Comparison of ENCODE assay signal across 8 cellular contexts in the genomic region with DNA sequence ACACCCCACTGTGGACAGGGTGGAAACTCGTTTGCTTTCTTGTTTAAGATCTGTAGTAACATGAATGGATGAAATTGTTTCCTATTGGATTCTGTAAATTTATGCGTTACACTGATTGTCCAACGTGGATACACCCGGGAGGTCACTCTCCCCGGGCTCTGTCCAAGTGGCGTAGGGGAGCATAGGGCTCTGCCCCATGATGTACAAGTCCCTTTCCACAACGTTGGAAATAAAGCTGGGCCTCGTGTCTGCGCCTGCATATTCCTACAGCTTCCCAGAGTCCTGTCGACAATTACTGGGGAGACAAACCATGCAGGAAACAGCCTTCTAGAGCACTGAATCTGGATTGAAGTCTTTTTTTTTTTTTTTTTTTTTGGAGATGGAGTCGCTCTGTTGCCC. TPM values are rescaled to one million over a fixed set of nuclear protein-coding genes. Genes with fewer than 3 reads are reported as not detected.
DNase-seq lines count a peak whose midpoint lies in the region; ATAC-seq lines count a peak whose summit lies in the region.

No MANE protein-coding gene starts in this region.

- peaks cover 41% of the 10 kb centered on the region for H3K4me1 Mint-ChIP-seq in activated T-cell treated with anti-CD3 and anti-CD28 coated beads, Interleukin-2, amount 50 U/mL, for 72 hours (ENCODE audit: low read depth)
- H3K4me1 Mint-ChIP-seq in immature natural killer cell: peaks cover 59 to 67% of the 10 kb centered on the region in 2 donors

- DNase-seq in activated naive CD4-positive, alpha-beta T cell treated with Interleukin-2 at 50 U/mL for 16 hours: peak; percentile 49
- no peak for DNase-seq in activated naive CD4-positive, alpha-beta T cell (lab: John Stamatoyannopoulos, UW)
- no peak for DNase-seq in activated T-cell treated with anti-CD3 and anti-CD28 coated beads, Interleukin-2, amount 50 U/mL, for 72 hours
- DNase-seq in immature natural killer cell: no peak
- peak; percentile 60 for DNase-seq in stimulated activated CD8-positive, alpha-beta memory T cell treated with anti-CD3 and anti-CD28 coated beads, Interleukin-4, amount 100 ng/mL, for 48 hours
- no peak for DNase-seq in NCI-H510A (lab: John Stamatoyannopoulos, UW)
- no peak for DNase-seq in NCI-H1930 (lab: John Stamatoyannopoulos, UW)

- no peak for ATAC-seq in activated T-cell treated with anti-CD3 and anti-CD28 coated beads, Interleukin-2, amount 50 U/mL, for 72 hours (replicated peaks in 1 of 2)
- ATAC-seq in GM18873 (IDR thresholded peaks at IDR 0.05; ENCODE audit: low FRiP score, unreplicated experiment): no peak

- H3K4me3 Mint-ChIP-seq in activated T-cell treated with anti-CD3 and anti-CD28 coated beads, Interleukin-2, amount 50 U/mL, for 72 hours: peak overlapping the region; percentile 91 to 97
- peak overlapping the region; percentile 96 to 100 (median 97) for H3K4me3 Mint-ChIP-seq in immature natural killer cell

- H3K27ac Mint-ChIP-seq in activated T-cell treated with anti-CD3 and anti-CD28 coated beads, Interleukin-2, amount 50 U/mL, for 72 hours: peak overlapping the region; percentile 100
- peak overlapping the region; percentile 93 to 98 (median 96) for H3K27ac Mint-ChIP-seq in immature natural killer cell

- H3K27me3 Mint-ChIP-seq in activated T-cell treated with anti-CD3 and anti-CD28 coated beads, Interleukin-2, amount 50 U/mL, for 72 hours (ENCODE audit: low read depth): no peaks in the 10 kb centered on the region
- peaks cover 4 to 31% (median 15%) of the 10 kb centered on the region in 3 donors for H3K27me3 Mint-ChIP-seq in immature natural killer cell (ENCODE audit: low read depth in 3 of 3)

- H3K9me3 Mint-ChIP-seq in activated T-cell treated with anti-CD3 and anti-CD28 coated beads, Interleukin-2, amount 50 U/mL, for 72 hours: no peaks in the 10 kb centered on the region
- no peaks in the 10 kb centered on the region for H3K9me3 Mint-ChIP-seq in immature natural killer cell

- H3K36me3 Mint-ChIP-seq in activated T-cell treated with anti-CD3 and anti-CD28 coated beads, Interleukin-2, amount 50 U/mL, for 72 hours (ENCODE audit: insufficient read depth in 2 of 2): peaks cover 36 to 56% of the 10 kb centered on the region in 2 donors
- peaks cover 6 to 32% (median 27%) of the 10 kb centered on the region in 3 donors for H3K36me3 Mint-ChIP-seq in immature natural killer cell

RNA-seq across cellular contexts. Expression of a gene that starts 1.4 kb away (rescaled TPM):
- total RNA-seq in activated T-cell treated with anti-CD3 and anti-CD28 coated beads, Interleukin-2, amount 50 U/mL, for 72 hours: 10 to 100 TPM; 45.3 to 48.3 TPM
- 10 to 100 TPM; 11.4 to 16.0 (median 12.4) TPM for polyA plus RNA-seq in immature natural killer cell

RNA-seq across cellular contexts. Expression of a gene that starts 45.6 kb away (rescaled TPM):
- total RNA-seq in activated T-cell treated with anti-CD3 and anti-CD28 coated beads, Interleukin-2, amount 50 U/mL, for 72 hours: 10 to 100 TPM; 38.8 to 49.7 TPM
- 10 to 100 TPM; 31.2 to 42.7 (median 37.8) TPM for polyA plus RNA-seq in immature natural killer cell

Comparison
In these comparisons a context has a peak if more than half of its experiments do, and no peak if none do; other contexts are left out.
1. DNase-seq: peak in activated naive CD4-positive, alpha-beta T cell treated with Interleukin-2 at 50 U/mL for 16 hours (single experiment) and stimulated activated CD8-positive, alpha-beta memory T cell treated with anti-CD3 and anti-CD28 coated beads, Interleukin-4, amount 100 ng/mL, for 48 hours (single experiment); none in activated naive CD4-positive, alpha-beta T cell (0 of 4), activated T-cell treated with anti-CD3 and anti-CD28 coated beads, Interleukin-2, amount 50 U/mL, for 72 hours (0 of 2), immature natural killer cell (0 of 3), NCI-H510A (single experiment) and NCI-H1930 (0 of 2).